In genomic region chr2:184534986-184535385, GRCh38 we compare ENCODE assay signal across 23 cellular contexts.
DNase-seq lines count a peak whose midpoint lies in the region; ATAC-seq and TF ChIP-seq lines count a peak whose summit lies in the region.
"Had no signal": no experiment of that assay in that cellular context is flagged by ENCODE, and none has a peak within 500 bp of the region (broad histone marks: within the 10 kb centered on the region; RNA-seq: fewer than 3 reads in every experiment).

No MANE protein-coding gene starts in this region.

- ATAC-seq in Right ventricle myocardium inferior = no peak
- ATAC-seq: Panc1 had no signal

- intact Hi-C loops in Right ventricle myocardium inferior (cut with DNase I) = no loop called here

- DNase-seq in DMS 273 (lab: John Stamatoyannopoulos, UW; ENCODE audit: unreplicated experiment) = peak; percentile 86
- peak; percentile 55 for DNase-seq in NCI-H1694 treated with DMSO at 0.1 percent for 48 hours (lab: John Stamatoyannopoulos, UW)
- peak; percentile 1 for DNase-seq in RWPE1 (ENCODE audit: low spot score)
- DNase-seq in cerebellar cortex (ENCODE audit: low spot score) = peak; percentile 63
- DNase-seq in Right ventricle myocardium inferior (ENCODE audit: missing footprints) = no peak
- DNase-seq in retina = no peak
- DNase-seq in effector CD8-positive, alpha-beta T cell (lab: John Stamatoyannopoulos, UW) = no peak
- DNase-seq in NCI-H524 treated with DMSO at 0.1 percent for 48 hours (lab: John Stamatoyannopoulos, UW) = no peak
- DNase-seq: 8988T; ACHN; BE2C; CD8-positive, alpha-beta memory T cell; DMS53; GOT3; HFFc6; KBM-7; NCI-H1048; NCI-H1417; NCI-H187; NCI-H2081 treated with DMSO at 0.1 percent for 48 hours; NCI-H526 treated with DMSO at 0.1 percent for 48 hours; SK-N-SH had no signal

- TF ChIP-seq CTCF in RWPE1 (conservative IDR thresholded peaks at IDR 0.05; ENCODE audit: low read depth) = no peak

- no peak overlapping the region for H3K27ac ChIP-seq in RWPE1

- POLR2A ChIA-PET in RWPE1 (lab: Yijun Ruan, JAX; ENCODE audit: low non-redundant PET) = no interaction called here

- CTCF ChIA-PET in RWPE1 (lab: Yijun Ruan, JAX) = no interaction called here

Comparison
In these comparisons a context has a peak if more than half of its experiments do, and no peak if none do; other contexts are left out.
1. DNase-seq: peak in DMS 273 (single experiment), NCI-H1694 treated with DMSO at 0.1 percent for 48 hours (single experiment), RWPE1 (single experiment) and cerebellar cortex (single experiment); none in Right ventricle myocardium inferior (single experiment), retina (single experiment), effector CD8-positive, alpha-beta T cell (single experiment) and NCI-H524 treated with DMSO at 0.1 percent for 48 hours (single experiment).